In genomic region chr2:149160701-149161217, GRCh38 we compare ENCODE assay signal across 8 cellular contexts.
DNase-seq lines count a peak whose midpoint lies in the region; ATAC-seq, FAIRE-seq and TF ChIP-seq lines count a peak whose summit lies in the region.

No MANE protein-coding gene starts in this region.

- no peaks in the 10 kb centered on the region for H3K9me3 Mint-ChIP-seq in activated B cell treated with CpG ODN at 0.5 μM for 24 hours

- H3K9me3 ChIP-seq in BLaER1 (0 out of 2 replicates have a peak, but pooled peaks cover 10% of the 10 kb centered on the region), small intestine (ENCODE audit: control insufficient read depth, low read depth) (no peaks in the 10 kb centered on the region)

- H3K27ac ChIP-seq in BLaER1 (no peak overlapping the region), RWPE1 (no peak overlapping the region), small intestine (ENCODE audit: low read depth in 1 of 2, low read length in 1 of 2) (no peak overlapping the region)

- H3K9ac ChIP-seq in BLaER1: no peak overlapping the region

- POLR2A ChIA-PET in activated B cell treated with CpG ODN at 0.5 μM for 24 hours (lab: Charles Lee): interaction anchor here (0.5 to 1.1 kb wide), 2 partner anchors 139 to 516 kb away, joined by 4 to 8 read pairs; no protein-coding TSS in a partner anchor
- POLR2A ChIA-PET in RWPE1 (lab: Yijun Ruan, JAX; ENCODE audit: low non-redundant PET): no interaction called here

- WGBS in small intestine, 3 donors: 47 to 66% (median 53%) methylated on average over 8 of the region's 8 CpGs

- H3K4me3 ChIP-seq in BLaER1 (no peak overlapping the region; the same call in 1 of the 2 replicates), small intestine (ENCODE audit: low read depth in 1 of 2, low read length in 2 of 2) (no peak overlapping the region)

- no peak overlapping the region for H3K27ac Mint-ChIP-seq in activated B cell treated with CpG ODN at 0.5 μM for 24 hours

- no peaks in the 10 kb centered on the region for H3K36me3 Mint-ChIP-seq in activated B cell treated with CpG ODN at 0.5 μM for 24 hours (ENCODE audit: low read depth)

- peaks cover 15% of the 10 kb centered on the region for H3K4me1 Mint-ChIP-seq in activated B cell treated with CpG ODN at 0.5 μM for 24 hours

- H3K4me2 ChIP-seq in BLaER1: peak overlapping the region; percentile 84

- DNase-seq in activated B cell treated with CpG ODN at 0.5 μM for 24 hours: no peak
- DNase-seq in pons (ENCODE audit: low spot score): peak; percentile 31
- no peak for DNase-seq in RPMI8226
- no peak for DNase-seq in RWPE1 (ENCODE audit: low spot score)
- DNase-seq in small intestine: no peak

- H3K27me3 ChIP-seq in BLaER1: peaks cover 7% of the 10 kb centered on the region
- no peaks in the 10 kb centered on the region for H3K27me3 ChIP-seq in small intestine (ENCODE audit: control insufficient read depth in 2 of 2, insufficient read depth in 2 of 2, low read length in 2 of 2)

- H3K36me3 ChIP-seq in BLaER1: no peaks in the 10 kb centered on the region
- H3K36me3 ChIP-seq in small intestine (ENCODE audit: control insufficient read depth in 2 of 2, insufficient read depth in 2 of 2, low read length in 2 of 2): no peaks in the 10 kb centered on the region

- peaks cover 26% of the 10 kb centered on the region for H3K4me1 ChIP-seq in BLaER1
- no peaks in the 10 kb centered on the region for H3K4me1 ChIP-seq in small intestine (ENCODE audit: control insufficient read depth in 2 of 2, insufficient read depth in 1 of 2, low read depth in 1 of 2, low read length in 1 of 2)

- H4K20me1 ChIP-seq in BLaER1: peaks cover 6% of the 10 kb centered on the region

- no peak overlapping the region for H3K4me3 Mint-ChIP-seq in activated B cell treated with CpG ODN at 0.5 μM for 24 hours

- no peak for FAIRE-seq in small intestine (lab: Jason Lieb, UNC)

- CTCF ChIA-PET in activated B cell treated with CpG ODN at 0.5 μM for 24 hours (lab: Charles Lee) (no interaction called here), RWPE1 (lab: Yijun Ruan, JAX) (no interaction called here)

- TF ChIP-seq CTCF in activated B cell treated with CpG ODN at 0.5 μM for 24 hours (IDR thresholded peaks at IDR 0.05): no peak
- no peak for TF ChIP-seq CTCF in RWPE1 (conservative IDR thresholded peaks at IDR 0.05; ENCODE audit: low read depth)

- intact Hi-C loops in activated B cell treated with CpG ODN at 0.5 μM for 24 hours (cut with micrococcal nuclease): loop anchor here (1.0 kb wide), 1 partner anchor 15 kb away; no protein-coding TSS in a partner anchor

- ATAC-seq in GM19328 (IDR thresholded peaks at IDR 0.05; ENCODE audit: unreplicated experiment) (peak; percentile 98), HG03280 (IDR thresholded peaks at IDR 0.05; ENCODE audit: unreplicated experiment) (peak; percentile 97), activated B cell treated with CpG ODN at 0.5 μM for 24 hours (ENCODE audit: low read depth) (peak; percentile 77)

- peaks cover 30% of the 10 kb centered on the region for H3K27me3 Mint-ChIP-seq in activated B cell treated with CpG ODN at 0.5 μM for 24 hours
